Comparison of ENCODE assay signal across 12 cellular contexts in the genomic region with DNA sequence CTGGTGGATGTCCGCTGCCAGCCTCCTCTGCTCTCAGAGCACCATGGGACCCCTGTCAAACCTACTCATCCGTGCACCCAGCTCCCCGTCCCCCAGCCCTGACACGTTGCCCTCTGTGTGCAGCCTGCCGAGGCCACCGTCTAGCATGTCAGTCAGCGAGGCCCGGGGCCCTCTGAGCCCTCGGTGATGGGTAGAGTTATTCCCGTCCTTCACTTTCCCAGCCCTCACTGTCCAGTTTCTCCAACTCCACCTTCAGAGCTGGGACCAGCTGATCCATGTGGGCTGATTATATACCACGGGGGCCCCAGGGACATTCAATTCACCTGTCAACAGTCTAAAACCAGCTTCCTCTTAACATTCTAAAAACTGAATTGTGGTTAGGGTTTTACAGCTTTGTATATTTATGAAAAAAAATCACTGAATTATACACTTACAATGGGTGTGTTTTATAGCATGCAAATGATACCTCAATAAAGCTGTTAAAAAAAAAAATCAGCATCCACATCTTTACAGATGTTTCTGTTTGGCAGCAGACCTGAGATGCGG.
DNase-seq lines count a peak whose midpoint lies in the region; ATAC-seq lines count a peak whose summit lies in the region.
"Had no signal": no experiment of that assay in that cellular context is flagged by ENCODE, and none has a peak within 500 bp of the region (broad histone marks: within the 10 kb centered on the region; RNA-seq: fewer than 3 reads in every experiment).

No MANE protein-coding gene starts in this region.

- peaks cover 88% of the 10 kb centered on the region for H3K4me1 Mint-ChIP-seq in activated CD8-positive, alpha-beta memory T cell treated with anti-CD3 and anti-CD28 coated beads, Interleukin-2, amount 10 ng/mL, durations not matched to agents 7 days and 5 days
- peaks cover 87% of the 10 kb centered on the region for H3K4me1 Mint-ChIP-seq in activated T-helper 1 cell treated with anti-CD3 and anti-CD28 coated beads, Interleukin-12 subunit alpha, Interleukin-12 subunit beta, Interleukin-2, Interleukin-4 antibody, amounts not matched to agents 30 ng/mL and 10 ng/mL and 1 ng/mL, durations not matched to agents 14 hours and 24 hours and 36 hours (ENCODE audit: low read depth)

- ATAC-seq in activated CD8-positive, alpha-beta memory T cell treated with anti-CD3 and anti-CD28 coated beads, Interleukin-2, amount 10 ng/mL, durations not matched to agents 7 days and 5 days, result peak; percentile 11
- ATAC-seq in HG03066 (IDR thresholded peaks at IDR 0.05; ENCODE audit: low read depth, unreplicated experiment) (peak; percentile 35), HG03442 (IDR thresholded peaks at IDR 0.05; ENCODE audit: unreplicated experiment) (no peak), GM21367 (IDR thresholded peaks at IDR 0.05; ENCODE audit: unreplicated experiment) (no peak)

- H3K27ac Mint-ChIP-seq in activated CD8-positive, alpha-beta memory T cell treated with anti-CD3 and anti-CD28 coated beads, Interleukin-2, amount 10 ng/mL, durations not matched to agents 7 days and 5 days, result peak overlapping the region; percentile 94
- peak overlapping the region; percentile 82 for H3K27ac Mint-ChIP-seq in activated T-helper 1 cell treated with anti-CD3 and anti-CD28 coated beads, Interleukin-12 subunit alpha, Interleukin-12 subunit beta, Interleukin-2, Interleukin-4 antibody, amounts not matched to agents 30 ng/mL and 10 ng/mL and 1 ng/mL, durations not matched to agents 14 hours and 24 hours and 36 hours

- intact Hi-C loops in activated T-helper 1 cell treated with anti-CD3 and anti-CD28 coated beads, Interleukin-12 subunit alpha, Interleukin-12 subunit beta, Interleukin-2, Interleukin-4 antibody, amounts not matched to agents 30 ng/mL and 10 ng/mL and 1 ng/mL, durations not matched to agents 14 hours and 24 hours and 36 hours (cut with micrococcal nuclease), result no loop called here

- peaks cover 39% of the 10 kb centered on the region for H3K36me3 Mint-ChIP-seq in activated CD8-positive, alpha-beta memory T cell treated with anti-CD3 and anti-CD28 coated beads, Interleukin-2, amount 10 ng/mL, durations not matched to agents 7 days and 5 days
- H3K36me3 Mint-ChIP-seq in activated T-helper 1 cell treated with anti-CD3 and anti-CD28 coated beads, Interleukin-12 subunit alpha, Interleukin-12 subunit beta, Interleukin-2, Interleukin-4 antibody, amounts not matched to agents 30 ng/mL and 10 ng/mL and 1 ng/mL, durations not matched to agents 14 hours and 24 hours and 36 hours (ENCODE audit: low read depth), result peaks cover 41% of the 10 kb centered on the region

- H3K9me3 Mint-ChIP-seq in activated CD8-positive, alpha-beta memory T cell treated with anti-CD3 and anti-CD28 coated beads, Interleukin-2, amount 10 ng/mL, durations not matched to agents 7 days and 5 days (ENCODE audit: low read depth), result no peaks in the 10 kb centered on the region
- no peaks in the 10 kb centered on the region for H3K9me3 Mint-ChIP-seq in activated T-helper 1 cell treated with anti-CD3 and anti-CD28 coated beads, Interleukin-12 subunit alpha, Interleukin-12 subunit beta, Interleukin-2, Interleukin-4 antibody, amounts not matched to agents 30 ng/mL and 10 ng/mL and 1 ng/mL, durations not matched to agents 14 hours and 24 hours and 36 hours

- CTCF ChIA-PET in activated CD8-positive, alpha-beta memory T cell treated with anti-CD3 and anti-CD28 coated beads, Interleukin-2, amount 10 ng/mL, durations not matched to agents 7 days and 5 days (lab: Charles Lee), result interaction anchor here (0.8 to 10.7 kb wide), 15 partner anchors 16 to 71 kb away, joined by 3 to 238 read pairs (median 4); partner anchors contain the start of gene CCDC88C

- H3K4me3 Mint-ChIP-seq in activated CD8-positive, alpha-beta memory T cell treated with anti-CD3 and anti-CD28 coated beads, Interleukin-2, amount 10 ng/mL, durations not matched to agents 7 days and 5 days, result peak overlapping the region; percentile 75
- peak overlapping the region; percentile 71 for H3K4me3 Mint-ChIP-seq in activated T-helper 1 cell treated with anti-CD3 and anti-CD28 coated beads, Interleukin-12 subunit alpha, Interleukin-12 subunit beta, Interleukin-2, Interleukin-4 antibody, amounts not matched to agents 30 ng/mL and 10 ng/mL and 1 ng/mL, durations not matched to agents 14 hours and 24 hours and 36 hours

- DNase-seq in activated CD8-positive, alpha-beta memory T cell treated with anti-CD3 and anti-CD28 coated beads, Interleukin-2, amount 10 ng/mL, durations not matched to agents 7 days and 5 days, result no peak
- no peak for DNase-seq in activated CD8-positive, alpha-beta memory T cell treated with anti-CD3 and anti-CD28 coated beads, Interleukin-2, amount 50 U/mL, for 4 hours
- DNase-seq in activated T-helper 1 cell treated with anti-CD3 and anti-CD28 coated beads, Interleukin-12 subunit alpha, Interleukin-12 subunit beta, Interleukin-2, Interleukin-4 antibody, amounts not matched to agents 30 ng/mL and 10 ng/mL and 1 ng/mL, durations not matched to agents 14 hours and 24 hours and 36 hours (ENCODE audit: low spot score), result no peak
- DNase-seq in retina (peak; percentile 72), NCI-H2171 treated with DMSO at 0.1 percent for 48 hours (lab: John Stamatoyannopoulos, UW) (no peak)
- DNase-seq: activated CD4-positive, alpha-beta T cell treated with anti-CD3 and anti-CD28 coated beads, Interleukin-2, amount 50 U/mL, for 1 hour; midbrain; NCI-H2029; sigmoid colon had no signal

- H3K27me3 Mint-ChIP-seq in activated CD8-positive, alpha-beta memory T cell treated with anti-CD3 and anti-CD28 coated beads, Interleukin-2, amount 10 ng/mL, durations not matched to agents 7 days and 5 days, result no peaks in the 10 kb centered on the region
- no peaks in the 10 kb centered on the region for H3K27me3 Mint-ChIP-seq in activated T-helper 1 cell treated with anti-CD3 and anti-CD28 coated beads, Interleukin-12 subunit alpha, Interleukin-12 subunit beta, Interleukin-2, Interleukin-4 antibody, amounts not matched to agents 30 ng/mL and 10 ng/mL and 1 ng/mL, durations not matched to agents 14 hours and 24 hours and 36 hours (ENCODE audit: insufficient read depth)

Comparison
In these comparisons a context has a peak if more than half of its experiments do, and no peak if none do; other contexts are left out.
1. ATAC-seq: peak in activated CD8-positive, alpha-beta memory T cell treated with anti-CD3 and anti-CD28 coated beads, Interleukin-2, amount 10 ng/mL, durations not matched to agents 7 days and 5 days (single experiment) and HG03066 (single experiment); none in HG03442 (single experiment) and GM21367 (single experiment).